1 cellular context compared by ENCODE assay signal in the genomic region with DNA sequence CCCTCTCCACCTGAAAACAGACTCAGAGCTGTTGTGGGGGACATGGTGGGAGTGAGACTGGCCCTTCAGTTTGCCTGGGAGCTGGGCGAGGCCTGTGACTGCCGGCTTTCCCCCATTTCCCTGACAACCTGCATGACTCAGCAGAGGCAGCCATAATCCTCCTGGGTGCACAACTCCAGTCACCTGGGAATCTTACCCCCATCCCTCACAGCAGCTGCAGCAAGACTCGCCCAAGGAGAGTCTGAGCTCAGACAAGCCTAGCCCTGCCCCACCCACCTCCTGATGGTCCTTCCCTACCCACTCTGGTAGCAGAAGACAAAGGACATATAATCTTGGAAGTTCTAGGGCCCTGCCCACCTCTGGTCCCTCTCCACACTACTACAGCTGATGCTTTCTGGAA.
TF ChIP-seq lines count a peak whose summit lies in the region.

No MANE protein-coding gene starts in this region.

TF ChIP-seq in HCT116, 20 proteins besides CTCF, POLR2A, EP300 and RAD21:
- 0 out of 2 replicates have a peak, but pooled peaks have one; percentile 7 for TF ChIP-seq ZFX (IDR thresholded peaks at IDR 0.05)
- no peak for TF ChIP-seq ZNF274 (IDR thresholded peaks at IDR 0.05; ENCODE audit: low read depth, low read length)
- TF ChIP-seq CEBPB (IDR thresholded peaks at IDR 0.05; ENCODE audit: low read depth), result no peak
- TF ChIP-seq, protein P1, sequence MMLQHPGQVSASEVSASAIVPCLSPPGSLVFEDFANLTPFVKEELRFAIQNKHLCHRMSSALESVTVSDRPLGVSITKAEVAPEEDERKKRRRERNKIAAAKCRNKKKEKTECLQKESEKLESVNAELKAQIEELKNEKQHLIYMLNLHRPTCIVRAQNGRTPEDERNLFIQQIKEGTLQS (IDR thresholded peaks at IDR 0.05), result no peak
- no peak for TF ChIP-seq EZH2 (IDR thresholded peaks at IDR 0.05)
- TF ChIP-seq, protein P2, sequence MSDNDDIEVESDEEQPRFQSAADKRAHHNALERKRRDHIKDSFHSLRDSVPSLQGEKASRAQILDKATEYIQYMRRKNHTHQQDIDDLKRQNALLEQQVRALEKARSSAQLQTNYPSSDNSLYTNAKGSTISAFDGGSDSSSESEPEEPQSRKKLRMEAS (IDR thresholded peaks at IDR 0.05), result no peak
- TF ChIP-seq, protein P3, sequence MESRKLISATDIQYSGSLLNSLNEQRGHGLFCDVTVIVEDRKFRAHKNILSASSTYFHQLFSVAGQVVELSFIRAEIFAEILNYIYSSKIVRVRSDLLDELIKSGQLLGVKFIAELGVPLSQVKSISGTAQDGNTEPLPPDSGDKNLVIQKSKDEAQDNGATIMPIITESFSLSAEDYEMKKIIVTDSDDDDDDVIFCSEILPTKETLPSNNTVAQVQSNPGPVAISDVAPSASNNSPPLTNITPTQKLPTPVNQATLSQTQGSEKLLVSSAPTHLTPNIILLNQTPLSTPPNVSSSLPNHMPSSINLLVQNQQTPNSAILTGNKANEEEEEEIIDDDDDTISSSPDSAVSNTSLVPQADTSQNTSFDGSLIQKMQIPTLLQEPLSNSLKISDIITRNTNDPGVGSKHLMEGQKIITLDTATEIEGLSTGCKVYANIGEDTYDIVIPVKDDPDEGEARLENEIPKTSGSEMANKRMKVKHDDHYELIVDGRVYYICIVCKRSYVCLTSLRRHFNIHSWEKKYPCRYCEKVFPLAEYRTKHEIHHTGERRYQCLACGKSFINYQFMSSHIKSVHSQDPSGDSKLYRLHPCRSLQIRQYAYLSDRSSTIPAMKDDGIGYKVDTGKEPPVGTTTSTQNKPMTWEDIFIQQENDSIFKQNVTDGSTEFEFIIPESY (IDR thresholded peaks at IDR 0.05; ENCODE audit: extremely low read depth, insufficient replicate concordance, low read length), result no peak
- no peak for TF ChIP-seq POLR2AphosphoS5 (IDR thresholded peaks at IDR 0.05; ENCODE audit: low read depth, low read length)
TF ChIP-seq in HCT116: peak in this region for 1.
